ENCODE assay signal across 8 cellular contexts in the genomic region with DNA sequence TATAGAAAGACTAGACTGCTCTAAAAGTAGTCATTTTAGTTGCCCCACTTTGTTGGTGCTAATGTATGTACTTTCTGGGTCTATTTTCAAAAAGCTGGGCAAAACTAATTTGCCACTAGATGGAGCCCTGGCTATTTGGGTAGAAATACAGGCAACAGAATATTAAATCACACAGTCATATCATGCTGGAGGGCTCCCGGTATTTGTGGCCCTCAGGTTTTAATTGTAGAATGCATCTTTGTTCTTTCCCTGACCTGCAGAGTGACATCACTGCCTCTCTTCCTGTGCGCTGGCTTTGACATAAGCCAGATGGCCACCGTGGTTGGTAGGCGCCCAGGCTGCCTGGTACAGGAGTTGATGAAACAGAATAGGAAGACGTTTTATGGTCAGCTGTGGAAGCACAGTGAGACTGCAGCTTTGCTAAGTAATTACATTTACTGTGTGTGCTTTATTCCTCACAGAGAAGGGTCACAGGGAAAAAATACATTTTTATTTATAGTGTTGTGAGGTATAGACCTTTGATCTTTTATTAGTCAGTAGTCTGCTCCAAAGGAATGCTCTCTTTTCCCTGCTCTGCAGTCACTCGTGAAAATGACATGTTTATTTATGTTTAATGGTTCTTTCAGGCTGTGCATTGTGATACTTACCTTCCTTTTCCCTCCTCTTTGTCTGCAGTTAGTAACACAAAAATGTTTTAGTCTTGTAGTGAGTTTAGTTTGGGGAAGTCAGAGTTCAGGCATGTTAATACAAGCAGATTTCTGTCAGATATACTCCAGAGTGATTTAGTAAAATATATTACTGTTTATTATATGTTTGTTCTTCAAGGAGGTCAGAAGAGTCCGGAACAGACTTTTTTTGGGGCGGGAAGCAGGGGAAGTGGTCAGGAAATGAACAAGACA. TPM values are rescaled to one million over a fixed set of nuclear protein-coding genes. Genes with fewer than 3 reads are reported as not detected.
DNase-seq lines count a peak whose midpoint lies in the region; ATAC-seq, FAIRE-seq and TF ChIP-seq lines count a peak whose summit lies in the region.

No MANE protein-coding gene starts in this region.

- 63% methylated on average over 8 of the region's 8 CpGs for WGBS in A549 (ENCODE audit: missing lambda C conversion rate)

- H3K36me3 Mint-ChIP-seq in chondrocyte (ENCODE audit: low read depth): peaks cover 5% of the 10 kb centered on the region
- no peaks in the 10 kb centered on the region for H3K36me3 Mint-ChIP-seq in activated CD8-positive, alpha-beta memory T cell treated with anti-CD3 and anti-CD28 coated beads, Interleukin-2, amount 10 ng/mL, durations not matched to agents 7 days and 5 days

- TF ChIP-seq POLR2A in A549 (IDR thresholded peaks at IDR 0.05; ENCODE audit: low read length) (no peak), GM12892 (IDR thresholded peaks at IDR 0.05; ENCODE audit: low read depth, low read length) (no peak)

- TF ChIP-seq EP300 in A549 (IDR thresholded peaks at IDR 0.05): no peak

- H3K27me3 Mint-ChIP-seq in chondrocyte (ENCODE audit: low read depth): no peaks in the 10 kb centered on the region
- H3K27me3 Mint-ChIP-seq in activated CD8-positive, alpha-beta memory T cell treated with anti-CD3 and anti-CD28 coated beads, Interleukin-2, amount 10 ng/mL, durations not matched to agents 7 days and 5 days: peaks cover 25% of the 10 kb centered on the region

- TF ChIP-seq CTCF in A549 (IDR thresholded peaks at IDR 0.05): peak; percentile 84
- TF ChIP-seq CTCF in chondrocyte (IDR thresholded peaks at IDR 0.05): peak; percentile 84

- FAIRE-seq in A549 (lab: Jason Lieb, UNC) (peak; percentile 13), GM12892 (lab: Jason Lieb, UNC) (peak; percentile 14)

- peaks cover 51% of the 10 kb centered on the region for H3K4me1 Mint-ChIP-seq in chondrocyte (ENCODE audit: low read depth)
- H3K4me1 Mint-ChIP-seq in activated CD8-positive, alpha-beta memory T cell treated with anti-CD3 and anti-CD28 coated beads, Interleukin-2, amount 10 ng/mL, durations not matched to agents 7 days and 5 days: no peaks in the 10 kb centered on the region

- H3K9me3 Mint-ChIP-seq in chondrocyte (ENCODE audit: low read depth): no peaks in the 10 kb centered on the region
- no peaks in the 10 kb centered on the region for H3K9me3 Mint-ChIP-seq in activated CD8-positive, alpha-beta memory T cell treated with anti-CD3 and anti-CD28 coated beads, Interleukin-2, amount 10 ng/mL, durations not matched to agents 7 days and 5 days (ENCODE audit: low read depth)

- no peak overlapping the region for H3K27ac ChIP-seq in A549

- ATAC-seq in A549 (peak; percentile 75 to 80; a peak in 5 of 6 replicates), GM18520 (IDR thresholded peaks at IDR 0.05; ENCODE audit: unreplicated experiment) (no peak)
- ATAC-seq in activated CD8-positive, alpha-beta memory T cell treated with anti-CD3 and anti-CD28 coated beads, Interleukin-2, amount 10 ng/mL, durations not matched to agents 7 days and 5 days: no peak

- peak overlapping the region; percentile 33; the same call in 2 of the 3 replicates for H3K4me2 ChIP-seq in A549

- H3K4me3 ChIP-seq in A549: no peak overlapping the region

- TF ChIP-seq RAD21 in A549 (conservative IDR thresholded peaks at IDR 0.05 in 1 of 2, IDR thresholded peaks at IDR 0.05 in 1 of 2): peak; percentile 77 to 83

- no peak overlapping the region for H3K4me3 Mint-ChIP-seq in chondrocyte (ENCODE audit: unreplicated experiment)
- no peak overlapping the region for H3K4me3 Mint-ChIP-seq in activated CD8-positive, alpha-beta memory T cell treated with anti-CD3 and anti-CD28 coated beads, Interleukin-2, amount 10 ng/mL, durations not matched to agents 7 days and 5 days

- H3K9me3 ChIP-seq in A549: no peaks in the 10 kb centered on the region

- peak overlapping the region; percentile 88 for H3K27ac Mint-ChIP-seq in chondrocyte (ENCODE audit: unreplicated experiment)
- H3K27ac Mint-ChIP-seq in activated CD8-positive, alpha-beta memory T cell treated with anti-CD3 and anti-CD28 coated beads, Interleukin-2, amount 10 ng/mL, durations not matched to agents 7 days and 5 days: no peak overlapping the region

- H3K4me1 ChIP-seq in A549: peaks cover 7% of the 10 kb centered on the region

- POLR2A ChIA-PET in A549 (lab: Yijun Ruan, JAX): interaction anchor here (0.5 kb wide), 1 partner anchor 428 kb away, joined by 6 read pairs; no protein-coding TSS in a partner anchor

- DNase-seq in A549 (ENCODE audit: low read depth in 1 of 2, low spot score in 1 of 2): peak; percentile 25 to 49
- DNase-seq in GM12892 (ENCODE audit: insufficient read length): no peak
- DNase-seq in NCI-H82 treated with DMSO at 0.1 percent for 48 hours (lab: John Stamatoyannopoulos, UW; ENCODE audit: unreplicated experiment): peak; percentile 48
- no peak for DNase-seq in chondrocyte (ENCODE audit: low spot score)
- peak; percentile 15 for DNase-seq in medulla oblongata (ENCODE audit: extremely low spot score)
- DNase-seq in activated CD8-positive, alpha-beta memory T cell treated with anti-CD3 and anti-CD28 coated beads, Interleukin-2, amount 10 ng/mL, durations not matched to agents 7 days and 5 days: no peak
- DNase-seq in NCI-H1694 (lab: John Stamatoyannopoulos, UW): no peak

- CTCF ChIA-PET in A549 (lab: Yijun Ruan, JAX): interaction anchor here (0.6 to 2.4 kb wide), 21 partner anchors 9 to 826 kb away, joined by 3 to 13 read pairs (median 3); no protein-coding TSS in a partner anchor
- CTCF ChIA-PET in activated CD8-positive, alpha-beta memory T cell treated with anti-CD3 and anti-CD28 coated beads, Interleukin-2, amount 10 ng/mL, durations not matched to agents 7 days and 5 days (lab: Charles Lee): interaction anchor here (0.6 kb wide), 1 partner anchor 416 kb away, joined by 3 read pairs; no protein-coding TSS in a partner anchor

TF ChIP-seq in A549, 52 proteins besides CTCF, POLR2A, EP300 and RAD21:
- TF ChIP-seq TFCP2L1 (CRISPR knock-in tag; IDR thresholded peaks at IDR 0.05) (no peak), SMC3 (IDR thresholded peaks at IDR 0.05) (peak; percentile 70)
TF ChIP-seq in A549: peak in this region for 1.

RNA-seq across cellular contexts. Expression of gene MSRB3, which starts 28.4 kb away (rescaled TPM):
- polyA plus RNA-seq in A549 (2011; rRNA removed) (41.5 and 46.1 TPM in 2 replicates), A549 (2017; fragmentation: RNase III; extraction: RNeasy Plus Mini Kit Qiagen cat#74134 plus additional on column Dnase treatment) (24.6 to 27.6 TPM (median 25.2 TPM) in 3 replicates)
- 19.8 and 22.2 TPM in 2 replicates for polyA plus RNA-seq in A549 (2012; cell fraction: cytosol; rRNA removed)
- polyA plus RNA-seq in A549 (2012; cell fraction: nucleus; rRNA removed): 9.1 and 10.6 TPM in 2 replicates
- 44.2 and 50.1 TPM in 2 replicates for polyA minus RNA-seq in A549 (2011; rRNA and poly(A)+ RNA removed)
- polyA plus RNA-seq in GM12892 (2012; ENCODE audit: missing spikeins): 0.45 TPM
- total RNA-seq in chondrocyte: 104 to 160 TPM (median 158 TPM) in 3 replicates
- not detected for total RNA-seq in activated CD8-positive, alpha-beta memory T cell treated with anti-CD3 and anti-CD28 coated beads, Interleukin-2, amount 10 ng/mL, durations not matched to agents 7 days and 5 days

Comparison
In these comparisons a context has a peak if more than half of its experiments do, and no peak if none do; other contexts are left out.
1. ATAC-seq: peak in A549 (2 of 2); none in activated CD8-positive, alpha-beta memory T cell treated with anti-CD3 and anti-CD28 coated beads, Interleukin-2, amount 10 ng/mL, durations not matched to agents 7 days and 5 days (single experiment) and GM18520 (single experiment).
2. DNase-seq: peak in A549 (2 of 2), NCI-H82 treated with DMSO at 0.1 percent for 48 hours (single experiment) and medulla oblongata (single experiment); none in GM12892 (single experiment), chondrocyte (single experiment), activated CD8-positive, alpha-beta memory T cell treated with anti-CD3 and anti-CD28 coated beads, Interleukin-2, amount 10 ng/mL, durations not matched to agents 7 days and 5 days (single experiment) and NCI-H1694 (single experiment).
3. RNA of gene MSRB3, which starts 28.4 kb away (total RNA-seq): 104 to 160 TPM in chondrocyte; not detected in activated CD8-positive, alpha-beta memory T cell treated with anti-CD3 and anti-CD28 coated beads, Interleukin-2, amount 10 ng/mL, durations not matched to agents 7 days and 5 days; every median in the first group is over 10 times any median in the second.